1 cellular context compared by ENCODE assay signal in genomic region chr11:5274340-5274739, GRCh38.
TF ChIP-seq lines count a peak whose summit lies in the region.

No MANE protein-coding gene starts in this region.

TF ChIP-seq in K562, 482 proteins besides CTCF, POLR2A, EP300 and RAD21:
- TF ChIP-seq CXXC5 (CRISPR knock-in tag; IDR thresholded peaks at IDR 0.05): 0 out of 2 replicates have a peak, but pooled peaks have one; percentile 24
- TF ChIP-seq GTF2F1 (IDR thresholded peaks at IDR 0.05; ENCODE audit: low read depth, low read length): no peak
- no peak for TF ChIP-seq HMGN3 (IDR thresholded peaks at IDR 0.05; ENCODE audit: borderline replicate concordance, extremely low read depth, insufficient read length, low read depth, low read length)
- no peak for TF ChIP-seq MCM2 (IDR thresholded peaks at IDR 0.05; ENCODE audit: low read depth)
- TF ChIP-seq WHSC1 (IDR thresholded peaks at IDR 0.05; ENCODE audit: low read length): peak; percentile 35
- no peak; the same call in 1 of the 2 replicates for TF ChIP-seq JUND (IDR thresholded peaks at IDR 0.05; ENCODE audit: borderline replicate concordance, low read depth, low read length)
- peak; percentile 62 for TF ChIP-seq JUND (tag; IDR thresholded peaks at IDR 0.05; ENCODE audit: borderline replicate concordance, low read depth, low read length)
- TF ChIP-seq HDGF (IDR thresholded peaks at IDR 0.05): peak; percentile 50; the same call in 1 of the 2 replicates
- no peak for TF ChIP-seq NRF1 (conservative IDR thresholded peaks at IDR 0.05 in 1 of 2, IDR thresholded peaks at IDR 0.05 in 1 of 2)
- peak; percentile 43; the same call in 1 of the 2 replicates for TF ChIP-seq DMBX1 (CRISPR knock-in tag; IDR thresholded peaks at IDR 0.05; ENCODE audit: borderline replicate concordance)
- peak; percentile 83 for TF ChIP-seq ZNF592 (IDR thresholded peaks at IDR 0.05)
- TF ChIP-seq SMARCA4 (IDR thresholded peaks at IDR 0.05): 0 out of 2 replicates have a peak, but pooled peaks have one; percentile 24
- 0 out of 2 replicates have a peak, but pooled peaks have one; percentile 12 for TF ChIP-seq SMAD4 (CRISPR knock-in tag; conservative IDR thresholded peaks at IDR 0.05)
- peak; percentile 79 for TF ChIP-seq ATF3 (IDR thresholded peaks at IDR 0.05)
- no peak for TF ChIP-seq ATF3 (CRISPR knock-in tag; conservative IDR thresholded peaks at IDR 0.05)
- TF ChIP-seq STAT5B (CRISPR knock-in tag; IDR thresholded peaks at IDR 0.05): no peak
- TF ChIP-seq ZBTB8A (IDR thresholded peaks at IDR 0.05; ENCODE audit: partially characterized antibody): no peak
- TF ChIP-seq ATF7 (IDR thresholded peaks at IDR 0.05): peak; percentile 44; the same call in 1 of the 2 replicates
